ENCODE assay signal across 8 cellular contexts in genomic region chr4:38131371-38132139, GRCh38.
DNase-seq lines count a peak whose midpoint lies in the region; ATAC-seq and TF ChIP-seq lines count a peak whose summit lies in the region.

No MANE protein-coding gene starts in this region.

- POLR2A ChIA-PET in activated CD4-positive, alpha-beta memory T cell treated with anti-CD3 and anti-CD28 coated beads for 36 hours (lab: Charles Lee), result interaction anchor here (0.6 to 4.3 kb wide), 16 partner anchors 15 to 1222 kb away, joined by 3 to 54 read pairs (median 3); no protein-coding TSS in a partner anchor

- H3K27ac Mint-ChIP-seq in activated CD4-positive, alpha-beta memory T cell treated with anti-CD3 and anti-CD28 coated beads for 36 hours, result peak overlapping the region; percentile 96

- intact Hi-C loops in activated CD4-positive, alpha-beta memory T cell treated with anti-CD3 and anti-CD28 coated beads for 36 hours (cut with micrococcal nuclease), result loop anchor here (1.0 to 5.0 kb wide), 16 partner anchors 30 to 1223 kb away; partner anchors contain the start of genes RELL1 and TLR1
- intact Hi-C loops in head of caudate nucleus (cut with DNase I), result no loop called here

- peak overlapping the region; percentile 64 for H3K27ac ChIP-seq in effector memory CD4-positive, alpha-beta T cell (ENCODE audit: insufficient read depth, low read length, poor library complexity, severe bottlenecking)
- H3K27ac ChIP-seq in parathyroid adenoma (peak overlapping the region; percentile 36), tibial nerve (peak overlapping the region; percentile 65 to 89 (median 79))

- no peak overlapping the region for H2AFZ ChIP-seq in parathyroid adenoma

- CTCF ChIA-PET in activated CD4-positive, alpha-beta memory T cell treated with anti-CD3 and anti-CD28 coated beads for 36 hours (lab: Charles Lee), result interaction anchor here (0.7 to 3.0 kb wide), 9 partner anchors 29 to 178 kb away, joined by 3 to 14 read pairs (median 4); no protein-coding TSS in a partner anchor

- peak overlapping the region; percentile 37 for H3K4me2 ChIP-seq in parathyroid adenoma (ENCODE audit: low read length)

- TF ChIP-seq POLR2A in tibial nerve (IDR thresholded peaks at IDR 0.05), result no peak

- H3K9me3 ChIP-seq in effector memory CD4-positive, alpha-beta T cell (ENCODE audit: control insufficient read depth, low read length), result no peaks in the 10 kb centered on the region
- H3K9me3 ChIP-seq in parathyroid adenoma (ENCODE audit: control insufficient read depth, low read length) (no peaks in the 10 kb centered on the region), tibial nerve (no peaks in the 10 kb centered on the region)

- no peak overlapping the region for H3K9ac ChIP-seq in parathyroid adenoma

- H3K9me3 Mint-ChIP-seq in activated CD4-positive, alpha-beta memory T cell treated with anti-CD3 and anti-CD28 coated beads for 36 hours, result no peaks in the 10 kb centered on the region

- H3K79me2 ChIP-seq in parathyroid adenoma, result no peaks in the 10 kb centered on the region

- peak overlapping the region; percentile 56 for H3K4me3 Mint-ChIP-seq in activated CD4-positive, alpha-beta memory T cell treated with anti-CD3 and anti-CD28 coated beads for 36 hours

- peaks cover 76% of the 10 kb centered on the region for H3K4me1 Mint-ChIP-seq in activated CD4-positive, alpha-beta memory T cell treated with anti-CD3 and anti-CD28 coated beads for 36 hours (ENCODE audit: low read depth)

- H3K4me1 ChIP-seq in effector memory CD4-positive, alpha-beta T cell (ENCODE audit: control insufficient read depth, insufficient read depth, low read length, poor library complexity, severe bottlenecking), result peaks cover 38% of the 10 kb centered on the region
- H3K4me1 ChIP-seq in parathyroid adenoma, result peaks cover 7% of the 10 kb centered on the region
- peaks cover 0 to 40% (median 22%) of the 10 kb centered on the region in 4 donors for H3K4me1 ChIP-seq in tibial nerve

- WGBS in tibial nerve, 2 donors, result 57 to 60% methylated on average over 12 of the region's 12 CpGs

- H3K27me3 ChIP-seq in effector memory CD4-positive, alpha-beta T cell (replicated peaks; ENCODE audit: control insufficient read depth, insufficient read depth, low read length, poor library complexity, severe bottlenecking), result no peaks in the 10 kb centered on the region
- H3K27me3 ChIP-seq in parathyroid adenoma (ENCODE audit: control insufficient read depth, insufficient read depth, low read length) (no peaks in the 10 kb centered on the region), tibial nerve (no peaks in the 10 kb centered on the region)

- peaks cover 5% of the 10 kb centered on the region for H3K36me3 ChIP-seq in effector memory CD4-positive, alpha-beta T cell (ENCODE audit: control insufficient read depth, insufficient read depth, low read length)
- no peaks in the 10 kb centered on the region for H3K36me3 ChIP-seq in parathyroid adenoma (ENCODE audit: control insufficient read depth, insufficient read depth, low read length)
- H3K36me3 ChIP-seq in tibial nerve, result peaks cover 0 to 31% (median 0%) of the 10 kb centered on the region in 3 donors

- H3K27me3 Mint-ChIP-seq in activated CD4-positive, alpha-beta memory T cell treated with anti-CD3 and anti-CD28 coated beads for 36 hours, result peaks cover 1% of the 10 kb centered on the region

- TF ChIP-seq EP300 in tibial nerve (IDR thresholded peaks at IDR 0.05), result no peak

- no peak overlapping the region for H3K4me3 ChIP-seq in effector memory CD4-positive, alpha-beta T cell (ENCODE audit: insufficient read depth, low read depth, low read length, poor library complexity, severe bottlenecking)
- H3K4me3 ChIP-seq in parathyroid adenoma (ENCODE audit: low read depth, low read length), result no peak overlapping the region
- no peak overlapping the region for H3K4me3 ChIP-seq in tibial nerve

- ATAC-seq in HG03103 (IDR thresholded peaks at IDR 0.05; ENCODE audit: low read depth, unreplicated experiment), result peak; percentile 29
- no peak for ATAC-seq in HG03457 (IDR thresholded peaks at IDR 0.05; ENCODE audit: unreplicated experiment)

- DNase-seq in DMS53 (lab: John Stamatoyannopoulos, UW), result peak; percentile 85
- DNase-seq in activated CD4-positive, alpha-beta memory T cell treated with anti-CD3 and anti-CD28 coated beads for 36 hours, result peak; percentile 90
- DNase-seq in effector memory CD4-positive, alpha-beta T cell, result peak; percentile 59 to 70 (median 63)
- peak in 1 of 2 donors; percentile 29 for DNase-seq in tibial nerve (ENCODE audit: low spot score in 2 of 2)
- no peak for DNase-seq in head of caudate nucleus

- TF ChIP-seq CTCF in parathyroid adenoma (IDR thresholded peaks at IDR 0.05), result no peak
- TF ChIP-seq CTCF in tibial nerve (IDR thresholded peaks at IDR 0.05), result no peak

- peaks cover 38% of the 10 kb centered on the region for H3K36me3 Mint-ChIP-seq in activated CD4-positive, alpha-beta memory T cell treated with anti-CD3 and anti-CD28 coated beads for 36 hours

Comparison
In these comparisons a context has a peak if more than half of its experiments do, and no peak if none do; other contexts are left out.
1. DNase-seq: peak in DMS53 (single experiment), activated CD4-positive, alpha-beta memory T cell treated with anti-CD3 and anti-CD28 coated beads for 36 hours (single experiment) and effector memory CD4-positive, alpha-beta T cell (3 of 3); none in head of caudate nucleus (0 of 42).
2. Peak in every context shown above with its lines, with median percentiles within 50 percentile points of each other: H3K27ac ChIP-seq.